8 cellular contexts compared by ENCODE assay signal in genomic region chr20:56247954-56248782, GRCh38. TPM values are rescaled to one million over a fixed set of nuclear protein-coding genes. Genes with fewer than 3 reads are reported as not detected.
DNase-seq lines count a peak whose midpoint lies in the region; ATAC-seq and TF ChIP-seq lines count a peak whose summit lies in the region.

TSS of gene MC3R (plus strand) at chr20:56248732. CDS start at chr20:56248844, 112 bp downstream.

- no peaks in the 10 kb centered on the region for H3K36me3 ChIP-seq in CD8-positive, alpha-beta T cell (ENCODE audit: insufficient read depth, low read length)
- H3K36me3 ChIP-seq in RWPE2 (ENCODE audit: low read depth) (no peaks in the 10 kb centered on the region), ascending aorta (no peaks in the 10 kb centered on the region), aorta (ENCODE audit: control insufficient read depth in 1 of 2, insufficient read depth in 2 of 2, low read length in 1 of 2) (no peaks in the 10 kb centered on the region)

- TF ChIP-seq RAD21 in Ishikawa (IDR thresholded peaks at IDR 0.05; ENCODE audit: low read depth): peak; percentile 62

- no peaks in the 10 kb centered on the region for H3K9me3 Mint-ChIP-seq in CD8-positive, alpha-beta T cell

- H3K36me3 Mint-ChIP-seq in CD8-positive, alpha-beta T cell: no peaks in the 10 kb centered on the region

- no peak for ATAC-seq in CD8-positive, alpha-beta T cell
- ATAC-seq in GM18909 (IDR thresholded peaks at IDR 0.05; ENCODE audit: poor library complexity, unreplicated experiment): peak; percentile 84
- peak; percentile 77 for ATAC-seq in RWPE2 (ENCODE audit: low read depth)
- ATAC-seq in aorta (ENCODE audit: low FRiP score): no peak

- no peak within 1 kb of the TSS for H3K4me3 ChIP-seq in CD8-positive, alpha-beta T cell (ENCODE audit: low read depth, low read length)
- H3K4me3 ChIP-seq in RWPE2 (ENCODE audit: severe bottlenecking): no peak within 1 kb of the TSS
- H3K4me3 ChIP-seq in ascending aorta: no peak within 1 kb of the TSS
- no peak within 1 kb of the TSS for H3K4me3 ChIP-seq in aorta (ENCODE audit: low read length in 2 of 2)

- POLR2A ChIA-PET in CD8-positive, alpha-beta T cell (lab: Charles Lee): no interaction called here

- 24 to 26% methylated on average over 9 of the region's 9 CpGs for WGBS in aorta, 2 donors

- intact Hi-C loops in CD8-positive, alpha-beta T cell (cut with DNase I, micrococcal nuclease): loop anchor here in 1 of 2 experiments (5.0 kb wide), 1 partner anchor 1959 kb away; no protein-coding TSS in a partner anchor
- intact Hi-C loops in ascending aorta (cut with DNase I): no loop called here
- intact Hi-C loops in aorta (cut with DNase I): no loop called here

- DNase-seq in CD8-positive, alpha-beta T cell: peak in 4 of 7 experiments; percentile 11 to 32 (median 30)
- no peak for DNase-seq in RWPE2 (ENCODE audit: low spot score)
- no peak for DNase-seq in ascending aorta (ENCODE audit: low spot score in 2 of 2)
- DNase-seq in inferior parietal cortex (ENCODE audit: extremely low spot score): peak; percentile 54
- peak; percentile 14 to 21 for DNase-seq in stimulated activated CD4-positive, alpha-beta T cell treated with anti-CD3 and anti-CD28 coated beads, Interleukin-4, amount 100 ng/mL, for 4 hours
- no peak for DNase-seq in aorta

- peak; percentile 34 for TF ChIP-seq CTCF in CD8-positive, alpha-beta T cell (IDR thresholded peaks at IDR 0.05)
- TF ChIP-seq CTCF in RWPE2 (IDR thresholded peaks at IDR 0.05; ENCODE audit: poor library complexity, severe bottlenecking): peak; percentile 99
- TF ChIP-seq CTCF in ascending aorta (IDR thresholded peaks at IDR 0.05): peak in 2 of 3 experiments; percentile 9 to 22

- CTCF ChIA-PET in CD8-positive, alpha-beta T cell (lab: Charles Lee): interaction anchor here (1.0 to 1.7 kb wide), 2 partner anchors 9 kb away, joined by 3 to 6 read pairs; no protein-coding TSS in a partner anchor

- H3K9me3 ChIP-seq in CD8-positive, alpha-beta T cell (ENCODE audit: low read length): no peaks in the 10 kb centered on the region
- H3K9me3 ChIP-seq in RWPE2 (ENCODE audit: severe bottlenecking) (no peaks in the 10 kb centered on the region), ascending aorta (no peaks in the 10 kb centered on the region), aorta (ENCODE audit: control insufficient read depth, low read length) (no peaks in the 10 kb centered on the region)

- no peak within 1 kb of the TSS for H3K4me3 Mint-ChIP-seq in CD8-positive, alpha-beta T cell

- TF ChIP-seq EP300 in Ishikawa (IDR thresholded peaks at IDR 0.05; ENCODE audit: borderline replicate concordance): no peak

- no peaks in the 10 kb centered on the region for H3K4me1 Mint-ChIP-seq in CD8-positive, alpha-beta T cell (ENCODE audit: low read depth)

- peaks cover 45% of the 10 kb centered on the region for H3K27me3 Mint-ChIP-seq in CD8-positive, alpha-beta T cell (ENCODE audit: low read depth)

- no peaks in the 10 kb centered on the region for H3K27me3 ChIP-seq in CD8-positive, alpha-beta T cell (ENCODE audit: insufficient read depth, low read length)
- H3K27me3 ChIP-seq in RWPE2 (ENCODE audit: insufficient read depth, poor library complexity, severe bottlenecking) (no peaks in the 10 kb centered on the region), ascending aorta (no peaks in the 10 kb centered on the region), aorta (ENCODE audit: control insufficient read depth in 1 of 2, insufficient read depth in 2 of 2, low read length in 1 of 2) (no peaks in the 10 kb centered on the region)

- peak within 1 kb of the TSS; percentile 2 for H3K27ac Mint-ChIP-seq in CD8-positive, alpha-beta T cell

- no peak within 1 kb of the TSS for H3K27ac ChIP-seq in CD8-positive, alpha-beta T cell (ENCODE audit: low read depth, low read length)
- H3K27ac ChIP-seq in RWPE2 (ENCODE audit: poor library complexity, severe bottlenecking): no peak within 1 kb of the TSS
- no peak within 1 kb of the TSS for H3K27ac ChIP-seq in ascending aorta
- H3K27ac ChIP-seq in aorta (ENCODE audit: low read depth in 1 of 2, low read length in 2 of 2): no peak within 1 kb of the TSS

- no peaks in the 10 kb centered on the region for H3K4me1 ChIP-seq in CD8-positive, alpha-beta T cell (ENCODE audit: insufficient read depth, low read length)
- H3K4me1 ChIP-seq in RWPE2 (ENCODE audit: insufficient read depth, poor library complexity, severe bottlenecking) (peaks cover 5% of the 10 kb centered on the region), ascending aorta (no peaks in the 10 kb centered on the region), aorta (ENCODE audit: control insufficient read depth in 1 of 2, insufficient read depth in 2 of 2, low read length in 2 of 2) (no peaks in the 10 kb centered on the region)

TF ChIP-seq in Ishikawa, 13 proteins besides CTCF, POLR2A, EP300 and RAD21:
- TF ChIP-seq TEAD4 (IDR thresholded peaks at IDR 0.05): no peak
- no peak for TF ChIP-seq USF1 (IDR thresholded peaks at IDR 0.05)
TF ChIP-seq in Ishikawa: peak in this region for 0.

RNA-seq across cellular contexts. Expression of gene MC3R, which starts in this region (rescaled TPM):
- total RNA-seq in CD8-positive, alpha-beta T cell: not detected
- total RNA-seq in ascending aorta: not detected
- not detected for total RNA-seq in aorta
- not detected for polyA plus RNA-seq in aorta

Comparison
In these comparisons a context has a peak if more than half of its experiments do, and no peak if none do; other contexts are left out.
1. Peak in DNase-seq in CD8-positive, alpha-beta T cell; RNA of the gene not detected or under 1 TPM.
2. ATAC-seq: peak in GM18909 (single experiment) and RWPE2 (single experiment); none in CD8-positive, alpha-beta T cell (single experiment) and aorta (single experiment).
3. DNase-seq: peak in inferior parietal cortex (single experiment) and stimulated activated CD4-positive, alpha-beta T cell treated with anti-CD3 and anti-CD28 coated beads, Interleukin-4, amount 100 ng/mL, for 4 hours (2 of 2); none in RWPE2 (single experiment), ascending aorta (0 of 2) and aorta (0 of 2).
4. CTCF ChIP-seq: peak in every context shown above with its lines; median percentile 99 in RWPE2; 34 in CD8-positive, alpha-beta T cell; 16 in ascending aorta.